In the genomic region with DNA sequence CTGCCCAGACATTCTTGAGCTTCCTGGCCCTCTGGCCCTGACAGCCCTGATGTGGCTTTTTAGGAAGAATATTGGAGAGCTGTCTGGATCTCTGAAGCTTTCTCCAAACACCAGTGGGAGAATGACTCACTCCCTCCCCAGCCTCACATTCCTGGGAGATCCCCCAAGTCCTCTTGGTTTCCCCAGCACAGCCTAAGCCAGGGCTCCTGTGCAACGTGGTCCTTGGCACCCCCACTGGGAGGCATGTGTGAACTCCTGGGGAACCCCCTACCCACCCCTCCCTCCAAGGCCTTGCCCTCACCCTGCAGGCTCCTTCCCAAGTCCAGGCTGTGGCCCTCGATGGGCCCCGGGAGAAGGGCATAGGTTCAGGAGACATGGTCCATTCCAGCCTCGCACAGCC, we compare ENCODE assay signal across 11 cellular contexts. TPM values are rescaled to one million over a fixed set of nuclear protein-coding genes. Genes with fewer than 3 reads are reported as not detected.
DNase-seq lines count a peak whose midpoint lies in the region; ATAC-seq and TF ChIP-seq lines count a peak whose summit lies in the region.
"Had no signal": no experiment of that assay in that cellular context is flagged by ENCODE, and none has a peak within 500 bp of the region (broad histone marks: within the 10 kb centered on the region; RNA-seq: fewer than 3 reads in every experiment).

No MANE protein-coding gene starts in this region.

- H3K27ac Mint-ChIP-seq in CD4-positive, CD25-positive, alpha-beta regulatory T cell, result peak overlapping the region; percentile 38 to 99 (median 94)
- peak overlapping the region; percentile 78 for H3K27ac Mint-ChIP-seq in osteocyte (ENCODE audit: unreplicated experiment)
- H3K27ac Mint-ChIP-seq: activated B cell treated with CpG ODN at 0.5 μM for 24 hours had no signal

- ATAC-seq in CD4-positive, CD25-positive, alpha-beta regulatory T cell (ENCODE audit: low read depth in 2 of 2), result no peak
- ATAC-seq in GM21390 (IDR thresholded peaks at IDR 0.05; ENCODE audit: unreplicated experiment) (no peak), HG02623 (IDR thresholded peaks at IDR 0.05; ENCODE audit: unreplicated experiment) (no peak)

- H3K9me3 Mint-ChIP-seq in CD4-positive, CD25-positive, alpha-beta regulatory T cell, result peaks cover 0 to 13% (median 5%) of the 10 kb centered on the region in 7 donors
- H3K9me3 Mint-ChIP-seq in osteocyte (ENCODE audit: unreplicated experiment), result peaks cover 12% of the 10 kb centered on the region
- H3K9me3 Mint-ChIP-seq: activated B cell treated with CpG ODN at 0.5 μM for 24 hours had no signal

- peak overlapping the region; percentile 21 to 34 (median 24) for H3K4me3 Mint-ChIP-seq in CD4-positive, CD25-positive, alpha-beta regulatory T cell
- H3K4me3 Mint-ChIP-seq in osteocyte (ENCODE audit: unreplicated experiment), result no peak overlapping the region
- H3K4me3 Mint-ChIP-seq: activated B cell treated with CpG ODN at 0.5 μM for 24 hours had no signal

- peaks cover 85% of the 10 kb centered on the region for H3K4me1 ChIP-seq in CD4-positive, CD25-positive, alpha-beta regulatory T cell (ENCODE audit: control insufficient read depth, insufficient read depth, low read length, poor library complexity, severe bottlenecking)

- peaks cover 49% of the 10 kb centered on the region for H3K36me3 Mint-ChIP-seq in CD4-positive, CD25-positive, alpha-beta regulatory T cell
- H3K36me3 Mint-ChIP-seq in osteocyte (ENCODE audit: unreplicated experiment), result peaks cover 15% of the 10 kb centered on the region

- no peak overlapping the region for H3K4me3 ChIP-seq in CD4-positive, CD25-positive, alpha-beta regulatory T cell (ENCODE audit: low read depth, low read length)

- no peak for DNase-seq in CD4-positive, CD25-positive, alpha-beta regulatory T cell
- DNase-seq in RPMI7951 (ENCODE audit: low read depth) (peak; percentile 83), fibroblast of gingiva (ENCODE audit: low read depth) (peak; percentile 36), osteocyte (ENCODE audit: extremely low spot score, unreplicated experiment) (no peak), HUDEP-2 (lab: John Stamatoyannopoulos, UW; ENCODE audit: unreplicated experiment in 76 of 76) (no peak), NCI-H2107 treated with DMSO at 0.1 percent for 48 hours (lab: John Stamatoyannopoulos, UW; ENCODE audit: unreplicated experiment) (no peak)
- DNase-seq: activated B cell treated with CpG ODN at 0.5 μM for 24 hours, naive B cell, NCI-H526 treated with DMSO at 0.1 percent for 48 hours had no signal

- H3K36me3 ChIP-seq in CD4-positive, CD25-positive, alpha-beta regulatory T cell (ENCODE audit: control insufficient read depth, insufficient read depth, low read length), result peaks cover 16% of the 10 kb centered on the region

- peaks cover 5 to 6% of the 10 kb centered on the region in 2 experiments for H3K9me3 ChIP-seq in CD4-positive, CD25-positive, alpha-beta regulatory T cell (ENCODE audit: control insufficient read depth in 2 of 2, low read length in 2 of 2)

- no peaks in the 10 kb centered on the region for H3K27me3 ChIP-seq in CD4-positive, CD25-positive, alpha-beta regulatory T cell (ENCODE audit: control insufficient read depth, insufficient read depth, low read length)

- H3K27ac ChIP-seq in CD4-positive, CD25-positive, alpha-beta regulatory T cell (ENCODE audit: insufficient read depth, low read length, poor library complexity, severe bottlenecking), result peak overlapping the region; percentile 97

- TF ChIP-seq CTCF in osteocyte (IDR thresholded peaks at IDR 0.05), result no peak

- peaks cover 27 to 89% (median 70%) of the 10 kb centered on the region in 4 donors for H3K4me1 Mint-ChIP-seq in CD4-positive, CD25-positive, alpha-beta regulatory T cell
- peaks cover 45% of the 10 kb centered on the region for H3K4me1 Mint-ChIP-seq in osteocyte (ENCODE audit: unreplicated experiment)

- no peaks in the 10 kb centered on the region for H3K27me3 Mint-ChIP-seq in CD4-positive, CD25-positive, alpha-beta regulatory T cell
- H3K27me3 Mint-ChIP-seq in osteocyte (ENCODE audit: unreplicated experiment), result no peaks in the 10 kb centered on the region
- H3K27me3 Mint-ChIP-seq: activated B cell treated with CpG ODN at 0.5 μM for 24 hours, naive B cell had no signal

RNA-seq across cellular contexts. Expression of a gene that starts 12.7 kb away (rescaled TPM):
- 55.7 TPM for total RNA-seq in CD4-positive, CD25-positive, alpha-beta regulatory T cell
- 100 to 1,000 TPM; 106 to 175 (median 139) TPM for polyA plus RNA-seq in CD4-positive, CD25-positive, alpha-beta regulatory T cell
- 7.2 and 9.3 TPM in 2 replicates for total RNA-seq in RPMI7951 (2014; rRNA removed; shearing (Covaris generic))
- total RNA-seq in osteocyte, result 29.1 and 30.6 TPM in 2 replicates

RNA-seq across cellular contexts. Expression of a gene that starts 20.0 kb away (rescaled TPM):
- 1.4 TPM for total RNA-seq in CD4-positive, CD25-positive, alpha-beta regulatory T cell
- polyA plus RNA-seq in CD4-positive, CD25-positive, alpha-beta regulatory T cell, result under 1 TPM in 1 of 4 donors, not detected in 3; 0.38 TPM
- total RNA-seq in RPMI7951 (2014; rRNA removed; shearing (Covaris generic)), result 0.24 and 0.59 TPM in 2 replicates
- not detected in 2 replicates for total RNA-seq in osteocyte
- total RNA-seq: activated B cell treated with CpG ODN at 0.5 μM for 24 hours had no signal

RNA-seq across cellular contexts. Expression of a gene that starts 41.5 kb away (rescaled TPM):
- total RNA-seq in CD4-positive, CD25-positive, alpha-beta regulatory T cell, result 46.7 TPM
- polyA plus RNA-seq in CD4-positive, CD25-positive, alpha-beta regulatory T cell, result 100 to 1,000 TPM; 152 to 175 (median 168) TPM
- total RNA-seq in RPMI7951 (2014; rRNA removed; shearing (Covaris generic)), result 275 and 288 TPM in 2 replicates
- 260 and 281 TPM in 2 replicates for total RNA-seq in osteocyte

Comparison
In these comparisons a context has a peak if more than half of its experiments do, and no peak if none do; other contexts are left out.
1. DNase-seq: peak in RPMI7951 (single experiment) and fibroblast of gingiva (single experiment); none in CD4-positive, CD25-positive, alpha-beta regulatory T cell (0 of 3), osteocyte (single experiment), HUDEP-2 (0 of 76) and NCI-H2107 treated with DMSO at 0.1 percent for 48 hours (single experiment).